Comparison of ENCODE assay signal across 1 cellular context in the genomic region with DNA sequence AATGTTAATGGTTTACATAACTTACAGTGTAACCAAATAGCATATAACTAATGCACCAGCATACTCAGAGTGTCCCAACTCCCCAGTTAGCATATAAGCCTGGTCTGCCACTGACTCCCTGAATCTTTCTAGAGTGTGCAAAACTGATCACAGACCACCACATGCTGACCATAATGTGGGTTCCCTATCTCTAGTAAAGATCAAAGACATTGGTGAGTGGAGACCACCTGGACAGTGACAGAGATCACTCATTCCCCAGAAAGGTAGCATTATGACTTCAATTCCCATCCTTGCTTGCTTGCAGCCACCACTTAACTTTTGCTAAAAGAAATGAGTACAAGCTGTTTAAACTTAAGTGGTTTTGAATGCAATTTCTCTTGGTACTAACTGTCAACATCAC.
TF ChIP-seq lines count a peak whose summit lies in the region.

No MANE protein-coding gene starts in this region.

TF ChIP-seq in GM12878, 131 proteins besides CTCF, POLR2A, EP300 and RAD21 (continued from another document):
- TF ChIP-seq, protein P1, sequence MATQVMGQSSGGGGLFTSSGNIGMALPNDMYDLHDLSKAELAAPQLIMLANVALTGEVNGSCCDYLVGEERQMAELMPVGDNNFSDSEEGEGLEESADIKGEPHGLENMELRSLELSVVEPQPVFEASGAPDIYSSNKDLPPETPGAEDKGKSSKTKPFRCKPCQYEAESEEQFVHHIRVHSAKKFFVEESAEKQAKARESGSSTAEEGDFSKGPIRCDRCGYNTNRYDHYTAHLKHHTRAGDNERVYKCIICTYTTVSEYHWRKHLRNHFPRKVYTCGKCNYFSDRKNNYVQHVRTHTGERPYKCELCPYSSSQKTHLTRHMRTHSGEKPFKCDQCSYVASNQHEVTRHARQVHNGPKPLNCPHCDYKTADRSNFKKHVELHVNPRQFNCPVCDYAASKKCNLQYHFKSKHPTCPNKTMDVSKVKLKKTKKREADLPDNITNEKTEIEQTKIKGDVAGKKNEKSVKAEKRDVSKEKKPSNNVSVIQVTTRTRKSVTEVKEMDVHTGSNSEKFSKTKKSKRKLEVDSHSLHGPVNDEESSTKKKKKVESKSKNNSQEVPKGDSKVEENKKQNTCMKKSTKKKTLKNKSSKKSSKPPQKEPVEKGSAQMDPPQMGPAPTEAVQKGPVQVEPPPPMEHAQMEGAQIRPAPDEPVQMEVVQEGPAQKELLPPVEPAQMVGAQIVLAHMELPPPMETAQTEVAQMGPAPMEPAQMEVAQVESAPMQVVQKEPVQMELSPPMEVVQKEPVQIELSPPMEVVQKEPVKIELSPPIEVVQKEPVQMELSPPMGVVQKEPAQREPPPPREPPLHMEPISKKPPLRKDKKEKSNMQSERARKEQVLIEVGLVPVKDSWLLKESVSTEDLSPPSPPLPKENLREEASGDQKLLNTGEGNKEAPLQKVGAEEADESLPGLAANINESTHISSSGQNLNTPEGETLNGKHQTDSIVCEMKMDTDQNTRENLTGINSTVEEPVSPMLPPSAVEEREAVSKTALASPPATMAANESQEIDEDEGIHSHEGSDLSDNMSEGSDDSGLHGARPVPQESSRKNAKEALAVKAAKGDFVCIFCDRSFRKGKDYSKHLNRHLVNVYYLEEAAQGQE (IDR thresholded peaks at IDR 0.05; ENCODE audit: low read depth, low read length) = no peak
